28 cellular contexts compared by ENCODE assay signal in the genomic region with DNA sequence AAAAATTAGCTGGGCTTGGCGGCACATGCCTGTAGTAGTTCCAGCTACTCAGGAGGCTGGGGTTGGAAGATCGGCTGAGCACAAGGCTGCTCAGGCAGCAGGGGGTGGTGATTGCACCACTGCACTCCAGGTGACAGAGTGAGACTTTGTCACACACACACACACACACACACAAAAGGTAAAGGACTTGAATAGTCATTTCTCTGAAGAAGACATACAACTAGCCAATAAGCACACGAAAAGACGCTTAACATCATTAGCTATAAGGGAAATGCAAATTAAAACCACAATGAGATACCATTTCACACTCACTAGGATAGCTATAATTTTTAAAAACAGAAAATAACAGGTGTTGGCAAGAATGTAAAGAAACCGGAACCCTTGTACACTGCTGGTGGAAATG. TPM values are rescaled to one million over a fixed set of nuclear protein-coding genes. Genes with fewer than 3 reads are reported as not detected.
DNase-seq lines count a peak whose midpoint lies in the region; ATAC-seq and TF ChIP-seq lines count a peak whose summit lies in the region.
"Had no signal": no experiment of that assay in that cellular context is flagged by ENCODE, and none has a peak within 500 bp of the region (broad histone marks: within the 10 kb centered on the region; RNA-seq: fewer than 3 reads in every experiment).

No MANE protein-coding gene starts in this region.

- H3K27me3 ChIP-seq in DOHH2 (ENCODE audit: control insufficient read depth, low read length): peaks cover 40% of the 10 kb centered on the region
- no peaks in the 10 kb centered on the region for H3K27me3 ChIP-seq in mesenchymal stem cell (ENCODE audit: control insufficient read depth in 1 of 2, insufficient read depth in 1 of 2, low read length in 2 of 2)
- H3K27me3 ChIP-seq in Caco-2 (replicated peaks; ENCODE audit: control insufficient read depth, insufficient read depth, low read length): no peaks in the 10 kb centered on the region
- H3K27me3 ChIP-seq in osteoblast (ENCODE audit: insufficient read depth, low read length): no peaks in the 10 kb centered on the region
- H3K27me3 ChIP-seq: body of pancreas, heart left ventricle had no signal

- H3K27ac ChIP-seq in DOHH2 (ENCODE audit: low read depth, low read length) (peak overlapping the region; percentile 30), mesenchymal stem cell (ENCODE audit: low read length, poor library complexity, severe bottlenecking) (no peak overlapping the region), osteoblast (ENCODE audit: low read depth, low read length) (no peak overlapping the region)
- H3K27ac ChIP-seq: body of pancreas, esophagus squamous epithelium, heart left ventricle had no signal

- peak overlapping the region; percentile 61 for H3K4me2 ChIP-seq in DOHH2 (ENCODE audit: low read length)
- peak overlapping the region; percentile 21 for H3K4me2 ChIP-seq in mesenchymal stem cell (ENCODE audit: low read length, poor library complexity, severe bottlenecking)
- H3K4me2 ChIP-seq in osteoblast (ENCODE audit: insufficient read depth, low read length): no peak overlapping the region

- in situ Hi-C loops in GM13976 (cut with MboI; ENCODE audit: low sequenced_read_pairs, unreplicated experiment): no loop called here

- H3K36me3 ChIP-seq in DOHH2 (ENCODE audit: control insufficient read depth, low read length) (no peaks in the 10 kb centered on the region), mesenchymal stem cell (ENCODE audit: control insufficient read depth in 1 of 2, insufficient read depth in 2 of 2, low read depth in 1 of 2, low read length in 2 of 2) (no peaks in the 10 kb centered on the region), Caco-2 (ENCODE audit: control insufficient read depth, insufficient read depth, low read length) (no peaks in the 10 kb centered on the region), osteoblast (ENCODE audit: insufficient read depth, low read length) (no peaks in the 10 kb centered on the region)
- H3K36me3 ChIP-seq: esophagus squamous epithelium, heart left ventricle had no signal

- no TSS peak for BruUV-seq in Caco-2 (replicated peaks; lab: Mats Ljungman, UMichigan)

- H3K9ac ChIP-seq in mesenchymal stem cell (ENCODE audit: low read length): no peak overlapping the region

- H3K9me3 Mint-ChIP-seq in Caco-2 (ENCODE audit: unreplicated experiment): peaks cover 19% of the 10 kb centered on the region
- H3K9me3 Mint-ChIP-seq in activated CD4-positive, alpha-beta memory T cell treated with anti-CD3 and anti-CD28 coated beads, Interleukin-2, amount 10 ng/mL, durations not matched to agents 7 days and 5 days: no peaks in the 10 kb centered on the region
- H3K9me3 Mint-ChIP-seq: activated T-cell treated with anti-CD3 and anti-CD28 coated beads, Interleukin-2, amount 50 U/mL, for 4 hours; CD8-positive, alpha-beta memory T cell; T-helper 1 cell treated with Interleukin-12 subunit alpha and Interleukin-12 subunit beta and Interleukin-4 antibody, amounts not matched to agents 30 μg/mL and 1 μg/mL, for 36 hours had no signal

- 95% methylated on average over 5 of the region's 5 CpGs for WGBS in mesenchymal stem cell

- H3K4me1 ChIP-seq in DOHH2 (ENCODE audit: control insufficient read depth, low read length): peaks cover 63% of the 10 kb centered on the region
- peaks cover 17% of the 10 kb centered on the region for H3K4me1 ChIP-seq in mesenchymal stem cell (ENCODE audit: control insufficient read depth, insufficient read depth, low read depth, low read length)
- 0 out of 2 replicates have a peak, but pooled peaks cover 6% of the 10 kb centered on the region for H3K4me1 ChIP-seq in Caco-2
- H3K4me1 ChIP-seq in osteoblast (ENCODE audit: insufficient read depth, low read length): no peaks in the 10 kb centered on the region

- H3K4me3 Mint-ChIP-seq in Caco-2 (ENCODE audit: unreplicated experiment): no peak overlapping the region
- no peak overlapping the region for H3K4me3 Mint-ChIP-seq in activated CD4-positive, alpha-beta memory T cell treated with anti-CD3 and anti-CD28 coated beads, Interleukin-2, amount 10 ng/mL, durations not matched to agents 7 days and 5 days
- H3K4me3 Mint-ChIP-seq: activated CD8-positive, alpha-beta memory T cell treated with anti-CD3 and anti-CD28 coated beads, Interleukin-2, amount 10 ng/mL, durations not matched to agents 7 days and 5 days; activated T-cell treated with anti-CD3 and anti-CD28 coated beads, Interleukin-2, amount 50 U/mL, for 4 hours; CD8-positive, alpha-beta memory T cell; T-helper 1 cell treated with Interleukin-12 subunit alpha and Interleukin-12 subunit beta and Interleukin-4 antibody, amounts not matched to agents 30 μg/mL and 1 μg/mL, for 36 hours had no signal

- ATAC-seq in GM21390 (IDR thresholded peaks at IDR 0.05; ENCODE audit: unreplicated experiment): peak; percentile 53
- ATAC-seq: activated CD8-positive, alpha-beta memory T cell treated with anti-CD3 and anti-CD28 coated beads, Interleukin-2, amount 10 ng/mL, durations not matched to agents 7 days and 5 days; activated T-cell treated with anti-CD3 and anti-CD28 coated beads, Interleukin-2, amount 50 U/mL, for 4 hours; body of pancreas; HCT116; heart left ventricle; K562; left ventricle myocardium superior; Right ventricle myocardium inferior; SK-N-SH treated with all-trans-retinoic acid at 6 μM for 48 hours had no signal

- peaks cover 5% of the 10 kb centered on the region for H3K4me1 Mint-ChIP-seq in Caco-2 (ENCODE audit: low read depth, unreplicated experiment)
- H3K4me1 Mint-ChIP-seq in activated CD4-positive, alpha-beta memory T cell treated with anti-CD3 and anti-CD28 coated beads, Interleukin-2, amount 10 ng/mL, durations not matched to agents 7 days and 5 days: no peaks in the 10 kb centered on the region

- no peak overlapping the region for H2BK120ac ChIP-seq in mesenchymal stem cell (ENCODE audit: low read depth, low read length)

- H3K9me3 ChIP-seq in DOHH2 (ENCODE audit: control insufficient read depth, insufficient read depth, low read length) (no peaks in the 10 kb centered on the region), mesenchymal stem cell (ENCODE audit: control insufficient read depth, low read length) (no peaks in the 10 kb centered on the region), Caco-2 (no peaks in the 10 kb centered on the region), osteoblast (ENCODE audit: low read depth, low read length) (no peaks in the 10 kb centered on the region)
- H3K9me3 ChIP-seq: body of pancreas, esophagus squamous epithelium, heart left ventricle had no signal

- no peak overlapping the region for H3K14ac ChIP-seq in mesenchymal stem cell (ENCODE audit: low read length in 2 of 2)

- H2BK5ac ChIP-seq in mesenchymal stem cell (ENCODE audit: low read depth, low read length, poor library complexity, severe bottlenecking): no peak overlapping the region

- no peaks in the 10 kb centered on the region for H3K9me2 ChIP-seq in DOHH2 (replicated peaks; ENCODE audit: control insufficient read depth, low read length)

- H3K4me3 ChIP-seq in DOHH2 (ENCODE audit: low read length) (peak overlapping the region; percentile 53), mesenchymal stem cell (ENCODE audit: insufficient read depth in 1 of 2, low read depth in 1 of 2, low read length in 2 of 2) (no peak overlapping the region), Caco-2 (ENCODE audit: low read depth, low read length) (no peak overlapping the region), osteoblast (ENCODE audit: insufficient read depth, low read length) (no peak overlapping the region)
- H3K4me3 ChIP-seq: body of pancreas, esophagus squamous epithelium, heart left ventricle, K562 had no signal

- peaks cover 12% of the 10 kb centered on the region; the same call in 1 of the 2 replicates for H3F3A ChIP-seq in DOHH2 (ENCODE audit: control insufficient read depth, insufficient read depth)

- H3K23ac ChIP-seq in mesenchymal stem cell (ENCODE audit: low read length in 2 of 2): no peak overlapping the region

- CTCF ChIA-PET in Caco-2 (lab: Charles Lee): no interaction called here
- CTCF ChIA-PET in activated CD4-positive, alpha-beta memory T cell treated with anti-CD3 and anti-CD28 coated beads, Interleukin-2, amount 10 ng/mL, durations not matched to agents 7 days and 5 days (lab: Charles Lee): no interaction called here

- H3K79me1 ChIP-seq in mesenchymal stem cell (replicated peaks; ENCODE audit: low read length, poor library complexity, severe bottlenecking): peaks cover 3% of the 10 kb centered on the region

- H4K91ac ChIP-seq in mesenchymal stem cell (ENCODE audit: low read length): no peak overlapping the region

- H3K27me3 Mint-ChIP-seq in Caco-2 (ENCODE audit: insufficient read depth, unreplicated experiment): peaks cover 6% of the 10 kb centered on the region
- H3K27me3 Mint-ChIP-seq in activated CD4-positive, alpha-beta memory T cell treated with anti-CD3 and anti-CD28 coated beads, Interleukin-2, amount 10 ng/mL, durations not matched to agents 7 days and 5 days: peaks cover 5% of the 10 kb centered on the region
- H3K27me3 Mint-ChIP-seq: activated CD8-positive, alpha-beta memory T cell treated with anti-CD3 and anti-CD28 coated beads, Interleukin-2, amount 10 ng/mL, durations not matched to agents 7 days and 5 days had no signal

- H3K4ac ChIP-seq in mesenchymal stem cell (ENCODE audit: low read depth in 1 of 2, low read length in 2 of 2): no peak overlapping the region

- no peak overlapping the region for H2BK15ac ChIP-seq in mesenchymal stem cell (ENCODE audit: low read depth, poor library complexity, severe bottlenecking)

- H4K20me1 ChIP-seq in DOHH2 (ENCODE audit: control insufficient read depth, insufficient read depth, low read depth, low read length) (no peaks in the 10 kb centered on the region), osteoblast (ENCODE audit: insufficient read depth, low read length) (no peaks in the 10 kb centered on the region)

- H2BK12ac ChIP-seq in mesenchymal stem cell (ENCODE audit: low read length in 2 of 2): no peak overlapping the region

- no peaks in the 10 kb centered on the region for H3K79me2 ChIP-seq in DOHH2 (ENCODE audit: control insufficient read depth, low read length)
- H3K79me2 ChIP-seq in osteoblast (ENCODE audit: insufficient read depth, low read length): no peaks in the 10 kb centered on the region

- H2AFZ ChIP-seq in mesenchymal stem cell (ENCODE audit: low read depth, low read length) (no peak overlapping the region), osteoblast (ENCODE audit: low read length) (no peak overlapping the region)

- peaks cover 5% of the 10 kb centered on the region for H3K36me3 Mint-ChIP-seq in Caco-2 (ENCODE audit: insufficient read depth, unreplicated experiment)
- no peaks in the 10 kb centered on the region for H3K36me3 Mint-ChIP-seq in activated CD4-positive, alpha-beta memory T cell treated with anti-CD3 and anti-CD28 coated beads, Interleukin-2, amount 10 ng/mL, durations not matched to agents 7 days and 5 days (ENCODE audit: low read depth)
- H3K36me3 Mint-ChIP-seq: activated CD8-positive, alpha-beta memory T cell treated with anti-CD3 and anti-CD28 coated beads, Interleukin-2, amount 10 ng/mL, durations not matched to agents 7 days and 5 days had no signal

- intact Hi-C loops in Caco-2 (cut with micrococcal nuclease; ENCODE audit: unreplicated experiment): no loop called here

- H3K27ac Mint-ChIP-seq in Caco-2 (ENCODE audit: unreplicated experiment): no peak overlapping the region
- H3K27ac Mint-ChIP-seq in activated CD4-positive, alpha-beta memory T cell treated with anti-CD3 and anti-CD28 coated beads, Interleukin-2, amount 10 ng/mL, durations not matched to agents 7 days and 5 days: no peak overlapping the region
- H3K27ac Mint-ChIP-seq: activated CD8-positive, alpha-beta memory T cell treated with anti-CD3 and anti-CD28 coated beads, Interleukin-2, amount 10 ng/mL, durations not matched to agents 7 days and 5 days; CD8-positive, alpha-beta memory T cell; T-helper 1 cell treated with Interleukin-12 subunit alpha and Interleukin-12 subunit beta and Interleukin-4 antibody, amounts not matched to agents 30 μg/mL and 1 μg/mL, for 36 hours had no signal

- H4K8ac ChIP-seq in mesenchymal stem cell (ENCODE audit: low read length): no peak overlapping the region

- TF ChIP-seq CTCF in DOHH2 (IDR thresholded peaks at IDR 0.05; ENCODE audit: low read depth, low read length, poor library complexity, severe bottlenecking) (no peak), Caco-2 (IDR thresholded peaks at IDR 0.05; ENCODE audit: insufficient read depth in 1 of 2, low read depth in 1 of 2, low read length in 1 of 2, severe bottlenecking in 1 of 2, unreplicated experiment in 1 of 2) (no peak), osteoblast (IDR thresholded peaks at IDR 0.05; ENCODE audit: extremely low read depth, low read depth, low read length) (no peak), GM13976 (IDR thresholded peaks at IDR 0.05; ENCODE audit: borderline replicate concordance, control extremely low read depth, extremely low read depth, insufficient read depth, missing control alignments) (no peak)

- H2AK5ac ChIP-seq in mesenchymal stem cell (ENCODE audit: low read length, severe bottlenecking): no peak overlapping the region

- DNase-seq in NCI-H69 (lab: John Stamatoyannopoulos, UW): peak; percentile 16
- DNase-seq in mesenchymal stem cell: no peak
- no peak for DNase-seq in Caco-2
- no peak for DNase-seq in activated CD4-positive, alpha-beta memory T cell treated with anti-CD3 and anti-CD28 coated beads, Interleukin-2, amount 10 ng/mL, durations not matched to agents 7 days and 5 days
- DNase-seq in osteoblast (ENCODE audit: insufficient read length, low spot score, missing footprints): no peak
- no peak for DNase-seq in GM13976 (ENCODE audit: low spot score)
- DNase-seq: activated CD8-positive, alpha-beta memory T cell treated with anti-CD3 and anti-CD28 coated beads, Interleukin-2, amount 10 ng/mL, durations not matched to agents 7 days and 5 days; activated T-cell treated with anti-CD3 and anti-CD28 coated beads, Interleukin-2, amount 50 U/mL, for 4 hours; body of pancreas; CD8-positive, alpha-beta memory T cell; cerebellar nuclear complex; esophagus squamous epithelium; foreskin melanocyte; heart left ventricle; left ventricle myocardium superior; NCI-H1092; NCI-H187; NCI-H2171 treated with DMSO at 0.1 percent for 48 hours; NCI-H510A treated with DMSO at 0.1 percent for 48 hours; stimulated activated CD4-positive, alpha-beta T cell treated with anti-CD3 and anti-CD28 coated beads, Interleukin-4, amount 100 ng/mL, for 1 hour; trophoblast cell had no signal

- POLR2A ChIA-PET in Caco-2 (lab: Charles Lee): no interaction called here
- POLR2A ChIA-PET in activated CD4-positive, alpha-beta memory T cell treated with anti-CD3 and anti-CD28 coated beads, Interleukin-2, amount 10 ng/mL, durations not matched to agents 7 days and 5 days (lab: Charles Lee): interaction anchor here (0.6 kb wide), 1 partner anchor 9 kb away, joined by 3 read pairs; no protein-coding TSS in a partner anchor

- H3K18ac ChIP-seq in mesenchymal stem cell (ENCODE audit: low read depth in 1 of 2, low read length in 2 of 2): no peak overlapping the region

RNA-seq across cellular contexts. Expression of gene HIP1, which starts 48.6 kb away (rescaled TPM):
- 13.3 TPM for polyA plus RNA-seq in mesenchymal stem cell (2013, experiment 1 of 2)
- 11.6 TPM for polyA plus RNA-seq in mesenchymal stem cell (2013, experiment 2 of 2)
- total RNA-seq in Caco-2 (2022) (13.7 and 14.8 TPM in 2 replicates), osteoblast (24.2 and 25.7 TPM in 2 replicates)
- 1 to 10 TPM; 5.2 to 5.4 TPM for total RNA-seq in activated CD4-positive, alpha-beta memory T cell treated with anti-CD3 and anti-CD28 coated beads, Interleukin-2, amount 10 ng/mL, durations not matched to agents 7 days and 5 days
